Comparison of ENCODE assay signal across 1 cellular context in genomic region chr1:156513189-156513588, GRCh38.
TF ChIP-seq lines count a peak whose summit lies in the region.

No MANE protein-coding gene starts in this region.

TF ChIP-seq in H1, 55 proteins besides CTCF, POLR2A, EP300 and RAD21:
- no peak for TF ChIP-seq CTBP2 (IDR thresholded peaks at IDR 0.05; ENCODE audit: borderline replicate concordance, insufficient read depth, insufficient read length, low read length)
- no peak for TF ChIP-seq JUND (IDR thresholded peaks at IDR 0.05; ENCODE audit: low read length)
- no peak for TF ChIP-seq POU5F1 (IDR thresholded peaks at IDR 0.05; ENCODE audit: low read depth, low read length)
- no peak for TF ChIP-seq SP4 (IDR thresholded peaks at IDR 0.05; ENCODE audit: low read length)
- TF ChIP-seq FOSL1 (IDR thresholded peaks at IDR 0.05; ENCODE audit: insufficient read depth, low read depth, low read length): no peak
- no peak for TF ChIP-seq ZNF274 (IDR thresholded peaks at IDR 0.05; ENCODE audit: borderline replicate concordance, extremely low read depth, low read length)
- no peak for TF ChIP-seq JUN (IDR thresholded peaks at IDR 0.05; ENCODE audit: low read depth, low read length)
